Comparison of ENCODE assay signal across 16 cellular contexts in genomic region chr18:49848115-49848514, GRCh38. TPM values are rescaled to one million over a fixed set of nuclear protein-coding genes. Genes with fewer than 3 reads are reported as not detected.
DNase-seq lines count a peak whose midpoint lies in the region; ATAC-seq and TF ChIP-seq lines count a peak whose summit lies in the region.
"Had no signal": no experiment of that assay in that cellular context is flagged by ENCODE, and none has a peak within 500 bp of the region (broad histone marks: within the 10 kb centered on the region; RNA-seq: fewer than 3 reads in every experiment).

No MANE protein-coding gene starts in this region.

- H3K18ac ChIP-seq in mesenchymal stem cell (ENCODE audit: low read depth in 1 of 2, low read length in 2 of 2), result no peak overlapping the region
- H3K18ac ChIP-seq in mesendoderm (ENCODE audit: low read length), result no peak overlapping the region

- no peaks in the 10 kb centered on the region for H4K20me1 ChIP-seq in GM23248 (ENCODE audit: insufficient read depth)
- H4K20me1 ChIP-seq: BLaER1 had no signal

- no peak overlapping the region for H3K4me3 Mint-ChIP-seq in stimulated activated naive CD8-positive, alpha-beta T cell treated with anti-CD3 and anti-CD28 coated beads, Interleukin-15, amount 100 ng/mL, for 72 hours
- H3K4me3 Mint-ChIP-seq: CD8-positive, alpha-beta memory T cell had no signal

- H3K9me2 ChIP-seq in GM23248 (ENCODE audit: insufficient read depth), result no peaks in the 10 kb centered on the region

- no peak for DNase-seq in stimulated activated naive CD8-positive, alpha-beta T cell treated with anti-CD3 and anti-CD28 coated beads, Interleukin-15, amount 100 ng/mL, for 72 hours
- no peak for DNase-seq in stimulated activated naive CD8-positive, alpha-beta T cell treated with anti-CD3 and anti-CD28 coated beads, Interleukin-15, Interleukin-2, amounts not matched to agents 100 U/mL and 50 U/mL, for 24 hours
- DNase-seq in RWPE2 (ENCODE audit: low spot score) (no peak), mesenchymal stem cell (no peak), mesendoderm (no peak), GM23248 (no peak)
- DNase-seq in stimulated activated CD4-positive, alpha-beta T cell treated with anti-CD3 and anti-CD28 coated beads, Interleukin-4, amount 100 ng/mL, for 24 hours, result no peak
- DNase-seq: CD8-positive, alpha-beta memory T cell; HCEC 1CT; NCI-H187; NCI-H226; NCI-H524; PC-3 had no signal

- no peaks in the 10 kb centered on the region for H3K4me1 Mint-ChIP-seq in stimulated activated naive CD8-positive, alpha-beta T cell treated with anti-CD3 and anti-CD28 coated beads, Interleukin-15, amount 100 ng/mL, for 72 hours

- H3K9ac ChIP-seq in mesenchymal stem cell (ENCODE audit: low read length), result no peak overlapping the region
- H3K9ac ChIP-seq in mesendoderm (ENCODE audit: low read length), result no peak overlapping the region
- H3K9ac ChIP-seq in GM23248, result no peak overlapping the region
- H3K9ac ChIP-seq: BLaER1, KMS-11 had no signal

- peak overlapping the region in 1 of 2 experiments; percentile 3 for H2BK12ac ChIP-seq in mesenchymal stem cell (ENCODE audit: low read length in 2 of 2)

- H3K9me3 Mint-ChIP-seq in stimulated activated naive CD8-positive, alpha-beta T cell treated with anti-CD3 and anti-CD28 coated beads, Interleukin-15, amount 100 ng/mL, for 72 hours, result no peaks in the 10 kb centered on the region
- H3K9me3 Mint-ChIP-seq: CD8-positive, alpha-beta memory T cell had no signal

- in situ Hi-C loops in GM23248 (cut with MboI), result no loop called here

- no peak overlapping the region for H4K8ac ChIP-seq in mesenchymal stem cell (ENCODE audit: low read length)
- no peak overlapping the region for H4K8ac ChIP-seq in mesendoderm (ENCODE audit: low read depth, low read length)

- H3K79me1 ChIP-seq in mesenchymal stem cell (replicated peaks; ENCODE audit: low read length, poor library complexity, severe bottlenecking) (no peaks in the 10 kb centered on the region), mesendoderm (ENCODE audit: low read length) (no peaks in the 10 kb centered on the region)

- H3K9me3 ChIP-seq in RWPE2 (ENCODE audit: severe bottlenecking) (no peaks in the 10 kb centered on the region), mesenchymal stem cell (ENCODE audit: control insufficient read depth, low read length) (no peaks in the 10 kb centered on the region), GM23248 (ENCODE audit: low read depth) (no peaks in the 10 kb centered on the region)
- H3K9me3 ChIP-seq: BLaER1 had no signal

- no peaks in the 10 kb centered on the region for H3K27me3 ChIP-seq in RWPE2 (ENCODE audit: insufficient read depth, poor library complexity, severe bottlenecking)
- H3K27me3 ChIP-seq in mesenchymal stem cell (ENCODE audit: control insufficient read depth in 1 of 2, insufficient read depth in 1 of 2, low read length in 2 of 2), result peaks cover 0 to 17% of the 10 kb centered on the region in 2 experiments
- H3K27me3 ChIP-seq in mesendoderm (ENCODE audit: insufficient read depth, low read length, poor library complexity), result no peaks in the 10 kb centered on the region
- no peaks in the 10 kb centered on the region; the same call in 1 of the 2 replicates for H3K27me3 ChIP-seq in GM23248 (replicated peaks; ENCODE audit: insufficient read depth)
- H3K27me3 ChIP-seq: BLaER1 had no signal

- H3K27me3 Mint-ChIP-seq in stimulated activated naive CD8-positive, alpha-beta T cell treated with anti-CD3 and anti-CD28 coated beads, Interleukin-15, amount 100 ng/mL, for 72 hours, result peaks cover 25% of the 10 kb centered on the region

- H3K27ac Mint-ChIP-seq in stimulated activated naive CD8-positive, alpha-beta T cell treated with anti-CD3 and anti-CD28 coated beads, Interleukin-15, amount 100 ng/mL, for 72 hours, result peak overlapping the region; percentile 38 to 59

- H3K27ac ChIP-seq in RWPE2 (ENCODE audit: poor library complexity, severe bottlenecking) (peak overlapping the region; percentile 88), mesenchymal stem cell (ENCODE audit: low read length, poor library complexity, severe bottlenecking) (no peak overlapping the region), mesendoderm (ENCODE audit: low read depth, low read length) (no peak overlapping the region), GM23248 (no peak overlapping the region)
- H3K27ac ChIP-seq: BLaER1, KMS-11 had no signal

- H2AK5ac ChIP-seq in mesenchymal stem cell (ENCODE audit: low read length, severe bottlenecking), result peak overlapping the region; percentile 55
- no peak overlapping the region for H2AK5ac ChIP-seq in mesendoderm (ENCODE audit: low read length)

- H2BK5ac ChIP-seq in mesenchymal stem cell (ENCODE audit: low read depth, low read length, poor library complexity, severe bottlenecking) (no peak overlapping the region), mesendoderm (ENCODE audit: low read length) (no peak overlapping the region)

- H3K36me3 ChIP-seq in RWPE2 (ENCODE audit: low read depth) (no peaks in the 10 kb centered on the region), mesenchymal stem cell (ENCODE audit: control insufficient read depth in 1 of 2, insufficient read depth in 2 of 2, low read depth in 1 of 2, low read length in 2 of 2) (no peaks in the 10 kb centered on the region), mesendoderm (ENCODE audit: control insufficient read depth, insufficient read depth, low read length) (no peaks in the 10 kb centered on the region), GM23248 (ENCODE audit: low read depth) (no peaks in the 10 kb centered on the region)
- H3K36me3 ChIP-seq: BLaER1 had no signal

- H3K79me2 ChIP-seq in mesendoderm (ENCODE audit: control insufficient read depth, insufficient read depth, low read length) (no peaks in the 10 kb centered on the region), GM23248 (ENCODE audit: insufficient read depth) (no peaks in the 10 kb centered on the region)

- H3K23ac ChIP-seq in mesenchymal stem cell (ENCODE audit: low read length in 2 of 2), result no peak overlapping the region
- H3K23ac ChIP-seq in mesendoderm (ENCODE audit: low read length), result no peak overlapping the region

- H2BK15ac ChIP-seq in mesenchymal stem cell (ENCODE audit: low read depth, poor library complexity, severe bottlenecking), result no peak overlapping the region
- no peak overlapping the region for H2BK15ac ChIP-seq in mesendoderm (replicated peaks; ENCODE audit: low read depth)

- no peak for TF ChIP-seq CTCF in RWPE2 (IDR thresholded peaks at IDR 0.05; ENCODE audit: poor library complexity, severe bottlenecking)

- H2BK120ac ChIP-seq in mesenchymal stem cell (ENCODE audit: low read depth, low read length) (no peak overlapping the region), mesendoderm (ENCODE audit: low read depth, low read length) (no peak overlapping the region)

- no peak overlapping the region for H3K4ac ChIP-seq in mesenchymal stem cell (ENCODE audit: low read depth in 1 of 2, low read length in 2 of 2)
- no peak overlapping the region for H3K4ac ChIP-seq in mesendoderm (ENCODE audit: low read depth, low read length)

- H3K56ac ChIP-seq in mesendoderm (ENCODE audit: low read length), result no peak overlapping the region

- 0 out of 2 replicates have a peak, but pooled peaks cover 4% of the 10 kb centered on the region for H3F3A ChIP-seq in GM23248 (ENCODE audit: insufficient read depth)

- WGBS in mesenchymal stem cell, result 87% methylated on average over 4 of the region's 4 CpGs
- WGBS in mesendoderm (ENCODE audit: extremely low coverage, insufficient coverage, low lambda C conversion rate), result no CpG with 5 or more reads among the region's 4 CpGs
- 32 to 53% methylated on average over 3 to 4 of the region's 4 CpGs for WGBS in GM23248 (ENCODE audit: low coverage in 1 of 2, low lambda C conversion rate in 2 of 2, missing lambda C conversion rate in 2 of 2), 2 experiments

- H3K14ac ChIP-seq in mesenchymal stem cell (ENCODE audit: low read length in 2 of 2), result no peak overlapping the region

- H3K4me2 ChIP-seq in mesenchymal stem cell (ENCODE audit: low read length, poor library complexity, severe bottlenecking), result no peak overlapping the region
- no peak overlapping the region for H3K4me2 ChIP-seq in mesendoderm (ENCODE audit: low read length)
- H3K4me2 ChIP-seq in GM23248 (ENCODE audit: unreplicated experiment), result no peak overlapping the region
- H3K4me2 ChIP-seq: KMS-11 had no signal

- no peak overlapping the region for H2AFZ ChIP-seq in mesenchymal stem cell (ENCODE audit: low read depth, low read length)
- H2AFZ ChIP-seq in GM23248, result no peak overlapping the region

- H4K91ac ChIP-seq in mesenchymal stem cell (ENCODE audit: low read length), result peak overlapping the region; percentile 47

- H3K4me1 ChIP-seq in RWPE2 (ENCODE audit: insufficient read depth, poor library complexity, severe bottlenecking) (peaks cover 20% of the 10 kb centered on the region), mesenchymal stem cell (ENCODE audit: control insufficient read depth, insufficient read depth, low read depth, low read length) (peaks cover 35% of the 10 kb centered on the region), mesendoderm (ENCODE audit: control insufficient read depth, low read depth, low read length) (peaks cover 6% of the 10 kb centered on the region), GM23248 (ENCODE audit: insufficient read depth) (peaks cover 19% of the 10 kb centered on the region)

- H3K4me3 ChIP-seq in RWPE2 (ENCODE audit: severe bottlenecking), result no peak overlapping the region
- H3K4me3 ChIP-seq in mesenchymal stem cell (ENCODE audit: insufficient read depth in 1 of 2, low read depth in 1 of 2, low read length in 2 of 2), result no peak overlapping the region
- H3K4me3 ChIP-seq in mesendoderm (ENCODE audit: low read length), result no peak overlapping the region
- no peak overlapping the region for H3K4me3 ChIP-seq in GM23248
- H3K4me3 ChIP-seq: BLaER1 had no signal

- H4K5ac ChIP-seq in mesendoderm (ENCODE audit: low read length), result no peak overlapping the region

- no peak for ATAC-seq in stimulated activated naive CD8-positive, alpha-beta T cell treated with anti-CD3 and anti-CD28 coated beads, Interleukin-15, amount 100 ng/mL, for 72 hours
- ATAC-seq in stimulated activated naive CD8-positive, alpha-beta T cell treated with anti-CD3 and anti-CD28 coated beads, Interleukin-15, Interleukin-2, amounts not matched to agents 100 U/mL and 50 U/mL, for 24 hours, result no peak
- ATAC-seq in RWPE2 (ENCODE audit: low read depth), result no peak
- ATAC-seq: HepG2, PC-3 had no signal

RNA-seq across cellular contexts. Expression of gene ACAA2, which starts 34.8 kb away (rescaled TPM):
- 34.3 TPM for polyA plus RNA-seq in mesenchymal stem cell (2013, experiment 1 of 2)
- 35.9 TPM for polyA plus RNA-seq in mesenchymal stem cell (2013, experiment 2 of 2)
- 82.8 TPM for polyA plus RNA-seq in mesendoderm (2013, experiment 1 of 2)
- polyA plus RNA-seq in mesendoderm (2013, experiment 2 of 2), result 80.7 TPM
- 50.3 and 55.6 TPM in 2 replicates for total RNA-seq in GM23248 (2014; rRNA removed; shearing (Covaris generic))
- 94.8 and 99.6 TPM in 2 replicates for polyA plus RNA-seq in GM23248 (2016; fragmentation: Nextera tagmentation; extraction: Ambion mirVana)
